ENCODE assay signal across 32 cellular contexts in genomic region chr16:11481987-11482386, GRCh38.
DNase-seq lines count a peak whose midpoint lies in the region; ATAC-seq, FAIRE-seq and TF ChIP-seq lines count a peak whose summit lies in the region.
"Had no signal": no experiment of that assay in that cellular context is flagged by ENCODE, and none has a peak within 500 bp of the region (broad histone marks: within the 10 kb centered on the region; RNA-seq: fewer than 3 reads in every experiment).

No MANE protein-coding gene starts in this region.

- H3K9ac ChIP-seq in HCT116 (ENCODE audit: low read length) = no peak overlapping the region
- no peak overlapping the region for H3K9ac ChIP-seq in HepG2 (ENCODE audit: insufficient read depth, low read depth, low read length)

- TF ChIP-seq RAD21 in HCT116 (IDR thresholded peaks at IDR 0.05; ENCODE audit: low read depth) (no peak), HepG2 (CRISPR knock-in tag; IDR thresholded peaks at IDR 0.05) (no peak)

- ATAC-seq in HCT116 (no peak), HepG2 (no peak)
- ATAC-seq: CD8-positive, alpha-beta T cell; esophagus mucosa; gastroesophageal sphincter; left cardiac atrium; mucosa of descending colon; natural killer cell treated with Interleukin-12 subunit alpha and Interleukin-12 subunit beta and Interleukin-15 and Interleukin-18, amount 100 ng/mL, for 72 hours; upper lobe of right lung had no signal

- peaks cover 0 to 1% (median 0%) of the 10 kb centered on the region in 4 donors for H3K4me1 Mint-ChIP-seq in CD4-positive, alpha-beta memory T cell
- H3K4me1 Mint-ChIP-seq: activated naive CD8-positive, alpha-beta T cell treated with anti-CD3 and anti-CD28 coated beads, Interleukin-2, amount 10 ng/mL, durations not matched to agents 7 days and 5 days; B cell had no signal

- no TSS peak for BruUV-seq in HCT116 (replicated peaks; lab: Mats Ljungman, UMichigan)
- no TSS peak for BruUV-seq in HepG2 (replicated peaks; lab: Mats Ljungman, UMichigan)

- no peaks in the 10 kb centered on the region for H3K36me3 ChIP-seq in HCT116 (ENCODE audit: control insufficient read depth in 1 of 2, insufficient read depth in 2 of 2, low read length in 2 of 2)
- no peaks in the 10 kb centered on the region for H3K36me3 ChIP-seq in HepG2 (replicated peaks in 1 of 2; ENCODE audit: control insufficient read depth in 1 of 2, insufficient read depth in 2 of 2, low read length in 2 of 2)
- no peaks in the 10 kb centered on the region for H3K36me3 ChIP-seq in CD4-positive, alpha-beta memory T cell (ENCODE audit: insufficient read depth, low read length)
- H3K36me3 ChIP-seq: gastroesophageal sphincter, upper lobe of right lung, WERI-Rb-1 had no signal

- POLR2A ChIA-PET in HCT116 (lab: Charles Lee) (no interaction called here), HepG2 (lab: Yijun Ruan, JAX) (no interaction called here)
- POLR2A ChIA-PET in CD4-positive, alpha-beta memory T cell (lab: Charles Lee; ENCODE audit: partially characterized antibody) = no interaction called here

- CTCF ChIA-PET in HCT116 (lab: Charles Lee) = no interaction called here
- CTCF ChIA-PET in HepG2 (lab: Yijun Ruan, JAX; ENCODE audit: low intra/inter-chr PET ratio, low total read pairs) = no interaction called here
- CTCF ChIA-PET in CD4-positive, alpha-beta memory T cell (lab: Charles Lee; ENCODE audit: partially characterized antibody) = no interaction called here

- no peaks in the 10 kb centered on the region for H4K20me1 ChIP-seq in HCT116 (ENCODE audit: insufficient read depth)
- H4K20me1 ChIP-seq in HepG2 (ENCODE audit: insufficient read depth, low read length) = no peaks in the 10 kb centered on the region

- in situ Hi-C loops in HepG2 (cut with HindIII; ENCODE audit: extremely low pct_ligation_motif_present, low pct_unique_long_range_greater_than_20kb) = no loop called here

- H3K79me2 ChIP-seq in HCT116 (ENCODE audit: insufficient read depth, low read length) = no peaks in the 10 kb centered on the region
- H3K79me2 ChIP-seq in HepG2 (ENCODE audit: insufficient read depth, low read length) = no peaks in the 10 kb centered on the region

- H2AFZ ChIP-seq in HCT116 (ENCODE audit: low read depth, low read length, poor library complexity, severe bottlenecking) (peak overlapping the region; percentile 9), HepG2 (ENCODE audit: low read length) (no peak overlapping the region)

- no peak overlapping the region for H3K4me3 Mint-ChIP-seq in CD4-positive, alpha-beta memory T cell
- H3K4me3 Mint-ChIP-seq: activated naive CD8-positive, alpha-beta T cell treated with anti-CD3 and anti-CD28 coated beads, Interleukin-2, amount 10 ng/mL, durations not matched to agents 7 days and 5 days; B cell; CD8-positive, alpha-beta T cell; natural killer cell treated with Interleukin-12 subunit alpha and Interleukin-12 subunit beta and Interleukin-15 and Interleukin-18, amount 100 ng/mL, for 72 hours had no signal

- no peak overlapping the region for H3K27ac Mint-ChIP-seq in CD4-positive, alpha-beta memory T cell
- H3K27ac Mint-ChIP-seq: activated naive CD8-positive, alpha-beta T cell treated with anti-CD3 and anti-CD28 coated beads, Interleukin-2, amount 10 ng/mL, durations not matched to agents 7 days and 5 days; B cell; CD8-positive, alpha-beta T cell; natural killer cell treated with Interleukin-12 subunit alpha and Interleukin-12 subunit beta and Interleukin-15 and Interleukin-18, amount 100 ng/mL, for 72 hours had no signal

- peak; percentile 36 for DNase-seq in AG08395 (ENCODE audit: low spot score)
- no peak for DNase-seq in HCT116 (ENCODE audit: low read depth, low spot score)
- peak; percentile 8 for DNase-seq in choroid plexus epithelial cell (ENCODE audit: low read depth)
- DNase-seq in HepG2 (ENCODE audit: low spot score) = no peak
- no peak for DNase-seq in stimulated activated naive CD4-positive, alpha-beta T cell treated with Interleukin-2 at 50 U/mL for 16 hours (lab: John Stamatoyannopoulos, UW)
- no peak for DNase-seq in CD4-positive, alpha-beta memory T cell
- no peak for DNase-seq in activated gamma-delta T cell treated with Interleukin-2 at 50 U/mL for 16 hours
- DNase-seq in SK-N-DZ (ENCODE audit: low spot score) = no peak
- DNase-seq: activated CD4-positive, alpha-beta T cell treated with anti-CD3 and anti-CD28 coated beads for 4 hours; activated CD8-positive, alpha-beta memory T cell treated with anti-CD3 and anti-CD28 coated beads for 24 hours; activated naive CD8-positive, alpha-beta T cell treated with anti-CD3 and anti-CD28 coated beads, Interleukin-2, amount 10 ng/mL, durations not matched to agents 7 days and 5 days; CD8-positive, alpha-beta T cell; hippocampal formation; Kasumi-1; left cardiac atrium; mucosa of descending colon; NCI-H1694; occipital lobe; SHP77 treated with DMSO at 0.1 percent for 48 hours; stimulated activated naive CD4-positive, alpha-beta T cell; T1000; upper lobe of right lung; WERI-Rb-1 had no signal

- TF ChIP-seq POLR2A in HCT116 (IDR thresholded peaks at IDR 0.05; ENCODE audit: borderline replicate concordance, extremely low read depth, insufficient read depth, insufficient read length) = no peak
- TF ChIP-seq POLR2A in HepG2 (IDR thresholded peaks at IDR 0.05; ENCODE audit: insufficient read depth in 1 of 2, low read depth in 2 of 2, low read length in 2 of 2) = no peak

- H3K4me2 ChIP-seq in HCT116 (ENCODE audit: low read length) = no peak overlapping the region
- H3K4me2 ChIP-seq in HepG2 (ENCODE audit: low read depth, low read length) = no peak overlapping the region

- H3K9me2 ChIP-seq in HCT116 (ENCODE audit: insufficient read depth) = no peaks in the 10 kb centered on the region

- no peak overlapping the region for H3K4me3 ChIP-seq in HCT116 (replicated peaks in 1 of 2; ENCODE audit: low read depth in 1 of 2, low read length in 2 of 2)
- H3K4me3 ChIP-seq in choroid plexus epithelial cell (ENCODE audit: low read depth, low read length) = no peak overlapping the region
- H3K4me3 ChIP-seq in HepG2 (replicated peaks in 1 of 3; ENCODE audit: insufficient read depth in 1 of 3, low read depth in 2 of 3, low read length in 3 of 3) = no peak overlapping the region
- H3K4me3 ChIP-seq in CD4-positive, alpha-beta memory T cell (ENCODE audit: low read length in 2 of 2) = no peak overlapping the region
- H3K4me3 ChIP-seq: coronary artery, gastroesophageal sphincter, lung, mucosa of descending colon, upper lobe of right lung had no signal

- RAD21 ChIA-PET in HCT116 (lab: Charles Lee; ENCODE audit: low non-redundant PET in 1 of 2, low total read pairs in 2 of 2, uncharacterized antibody in 2 of 2, unreplicated experiment in 2 of 2) = no interaction called here

- H3K4me1 ChIP-seq in HCT116 (ENCODE audit: control insufficient read depth in 1 of 2, insufficient read depth in 2 of 2, low read length in 2 of 2) = no peaks in the 10 kb centered on the region
- H3K4me1 ChIP-seq in HepG2 (ENCODE audit: insufficient read depth, low read length) = peaks cover 29% of the 10 kb centered on the region
- H3K4me1 ChIP-seq in CD4-positive, alpha-beta memory T cell (ENCODE audit: insufficient read depth, low read length) = no peaks in the 10 kb centered on the region
- H3K4me1 ChIP-seq: gastroesophageal sphincter, upper lobe of right lung had no signal

- TF ChIP-seq CTCF in HCT116 (IDR thresholded peaks at IDR 0.05 in 2 of 3, conservative IDR thresholded peaks at IDR 0.05 in 1 of 3; ENCODE audit: borderline replicate concordance in 1 of 3, insufficient read depth in 1 of 3, low read depth in 2 of 3, low read length in 2 of 3) (no peak), choroid plexus epithelial cell (conservative IDR thresholded peaks at IDR 0.05; ENCODE audit: low read depth, low read length) (no peak), HepG2 (CRISPR knock-in tag; IDR thresholded peaks at IDR 0.05) (no peak)

- H3K36me3 Mint-ChIP-seq in CD4-positive, alpha-beta memory T cell = peaks cover 16 to 56% of the 10 kb centered on the region in 2 donors
- H3K36me3 Mint-ChIP-seq: activated naive CD8-positive, alpha-beta T cell treated with anti-CD3 and anti-CD28 coated beads, Interleukin-2, amount 10 ng/mL, durations not matched to agents 7 days and 5 days had no signal

- intact Hi-C loops in HCT116 (cut with micrococcal nuclease) = no loop called here
- intact Hi-C loops in HepG2 (cut with micrococcal nuclease; ENCODE audit: unreplicated experiment) = no loop called here
- intact Hi-C loops in CD4-positive, alpha-beta memory T cell (cut with micrococcal nuclease) = no loop called here

- no peak for FAIRE-seq in HepG2 (lab: Jason Lieb, UNC)
- FAIRE-seq: A204.1, GM12892, H54 had no signal

- H3K27ac ChIP-seq in HCT116 (ENCODE audit: low read depth, low read length) (no peak overlapping the region), HepG2 (ENCODE audit: extremely low read length, insufficient read depth, low read length) (no peak overlapping the region)
- H3K27ac ChIP-seq in CD4-positive, alpha-beta memory T cell (ENCODE audit: low read depth, low read length) = no peak overlapping the region
- H3K27ac ChIP-seq: coronary artery, gastroesophageal sphincter, upper lobe of right lung, WERI-Rb-1 had no signal

- no peaks in the 10 kb centered on the region for H3K27me3 Mint-ChIP-seq in CD4-positive, alpha-beta memory T cell
- H3K27me3 Mint-ChIP-seq: activated naive CD8-positive, alpha-beta T cell treated with anti-CD3 and anti-CD28 coated beads, Interleukin-2, amount 10 ng/mL, durations not matched to agents 7 days and 5 days; B cell; natural killer cell treated with Interleukin-12 subunit alpha and Interleukin-12 subunit beta and Interleukin-15 and Interleukin-18, amount 100 ng/mL, for 72 hours had no signal

- no peaks in the 10 kb centered on the region for H3K27me3 ChIP-seq in HCT116 (ENCODE audit: insufficient read depth, low read length)
- H3K27me3 ChIP-seq in HepG2 (ENCODE audit: control insufficient read depth in 1 of 2, insufficient read depth in 2 of 2, low read length in 2 of 2) = no peaks in the 10 kb centered on the region
- H3K27me3 ChIP-seq in CD4-positive, alpha-beta memory T cell (ENCODE audit: insufficient read depth, low read length) = no peaks in the 10 kb centered on the region
- H3K27me3 ChIP-seq: upper lobe of right lung had no signal

- no peaks in the 10 kb centered on the region for H3K9me3 ChIP-seq in HCT116 (ENCODE audit: control insufficient read depth in 1 of 2, insufficient read depth in 1 of 2, low read depth in 1 of 2, low read length in 2 of 2)
- H3K9me3 ChIP-seq in HepG2 (ENCODE audit: low read length) = no peaks in the 10 kb centered on the region
- H3K9me3 ChIP-seq in CD4-positive, alpha-beta memory T cell (ENCODE audit: control insufficient read depth in 1 of 2, low read length in 2 of 2) = no peaks in the 10 kb centered on the region
- H3K9me3 ChIP-seq: gastroesophageal sphincter, upper lobe of right lung had no signal

- TF ChIP-seq EP300 in HepG2 (IDR thresholded peaks at IDR 0.05; ENCODE audit: low read depth in 2 of 2, low read length in 2 of 2) (no peak), HepG2 (CRISPR knock-in tag; IDR thresholded peaks at IDR 0.05; ENCODE audit: borderline replicate concordance) (no peak)

- WGBS in HepG2 (ENCODE audit: low lambda C conversion rate) = 65% methylated on average over 4 of the region's 4 CpGs

- H3K9me3 Mint-ChIP-seq in CD4-positive, alpha-beta memory T cell = peaks cover 0 to 30% (median 20%) of the 10 kb centered on the region in 8 donors

TF ChIP-seq in HepG2, 621 proteins besides CTCF, POLR2A, EP300 and RAD21 (continues in another document):
- no peak for TF ChIP-seq SMARCE1 (IDR thresholded peaks at IDR 0.05; ENCODE audit: borderline replicate concordance)
- no peak for TF ChIP-seq ZNF292 (CRISPR knock-in tag; IDR thresholded peaks at IDR 0.05; ENCODE audit: borderline replicate concordance, low read depth)

Comparison
In these comparisons a context has a peak if more than half of its experiments do, and no peak if none do; other contexts are left out.
1. DNase-seq: peak in AG08395 (single experiment) and choroid plexus epithelial cell (single experiment); none in HCT116 (single experiment), HepG2 (single experiment), stimulated activated naive CD4-positive, alpha-beta T cell treated with Interleukin-2 at 50 U/mL for 16 hours (single experiment), CD4-positive, alpha-beta memory T cell (0 of 5), activated gamma-delta T cell treated with Interleukin-2 at 50 U/mL for 16 hours (single experiment) and SK-N-DZ (single experiment).